Comparison of ENCODE assay signal across 8 cellular contexts in the genomic region with DNA sequence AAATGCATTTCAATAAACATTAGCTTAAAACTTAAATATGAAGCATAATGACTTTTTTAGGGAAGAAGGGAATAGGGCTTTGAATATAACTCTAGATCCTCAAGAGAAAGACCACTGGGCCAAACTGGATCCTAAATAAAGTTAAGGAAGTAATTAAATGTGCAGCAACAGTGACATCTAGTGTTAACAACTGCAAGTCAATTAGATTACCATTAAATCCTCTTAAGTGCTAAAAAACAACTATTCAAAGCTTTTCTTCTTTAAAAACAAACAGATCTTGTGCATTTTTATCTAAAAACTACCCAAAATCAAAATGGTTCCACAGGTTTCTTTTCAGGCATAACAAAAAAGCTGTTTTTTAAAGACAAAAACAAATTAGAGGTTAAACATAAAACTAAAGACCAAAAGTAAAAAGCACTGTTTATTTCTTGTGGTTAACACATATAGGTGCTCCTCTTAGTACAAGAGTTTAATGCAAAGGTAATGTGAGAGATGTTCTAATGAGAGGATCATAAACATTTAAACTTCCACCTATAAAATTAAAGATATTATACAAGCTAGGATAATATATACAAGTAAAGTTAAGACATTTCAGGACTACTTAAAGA.
DNase-seq lines count a peak whose midpoint lies in the region; ATAC-seq and TF ChIP-seq lines count a peak whose summit lies in the region.

No MANE protein-coding gene starts in this region.

- H3K36me3 Mint-ChIP-seq in MCF 10A (ENCODE audit: insufficient read depth, unreplicated experiment) (peaks cover 26% of the 10 kb centered on the region), T-cell (peaks cover 24% of the 10 kb centered on the region)

- no peaks in the 10 kb centered on the region for H3K9me3 ChIP-seq in tibial artery

- intact Hi-C loops in MCF 10A (cut with micrococcal nuclease) = loop anchor here (1.0 to 10.0 kb wide), 7 partner anchors 28 to 656 kb away; no protein-coding TSS in a partner anchor
- intact Hi-C loops in tibial artery (cut with DNase I; ENCODE audit: low total_unique reads) = loop anchor here (2.0 kb wide), 1 partner anchor 538 kb away; no protein-coding TSS in a partner anchor

- CTCF ChIA-PET in MCF 10A (lab: Yijun Ruan, JAX) = interaction anchor here (0.5 to 4.2 kb wide), 55 partner anchors 9 to 811 kb away, joined by 3 to 56 read pairs (median 4); a partner anchor contains a TSS
- CTCF ChIA-PET in T-cell (lab: Charles Lee) = interaction anchor here (0.6 to 3.1 kb wide), 47 partner anchors 8 to 701 kb away, joined by 3 to 51 read pairs (median 4); a partner anchor contains a TSS

- H3K9me3 Mint-ChIP-seq in MCF 10A (ENCODE audit: unreplicated experiment) (no peaks in the 10 kb centered on the region), T-cell (no peaks in the 10 kb centered on the region)

- BruUV-seq in MCF 10A (replicated peaks; lab: Mats Ljungman, UMichigan) = no TSS peak

- H3K4me3 Mint-ChIP-seq in MCF 10A (ENCODE audit: unreplicated experiment) = no peak overlapping the region
- H3K4me3 Mint-ChIP-seq in T-cell = no peak overlapping the region

- H3K4me1 Mint-ChIP-seq in MCF 10A (ENCODE audit: insufficient read depth, unreplicated experiment) (peaks cover 37% of the 10 kb centered on the region), T-cell (peaks cover 0 to 18% (median 4%) of the 10 kb centered on the region in 3 donors)

- H3K27ac Mint-ChIP-seq in MCF 10A (ENCODE audit: low read depth, unreplicated experiment) (peak overlapping the region; percentile 96), T-cell (peak overlapping the region in 1 of 2 donors; percentile 39)

- DNase-seq in CD1c-positive myeloid dendritic cell (ENCODE audit: extremely low spot score) = peak; percentile 83
- DNase-seq in HT1080 (ENCODE audit: low read depth) = peak; percentile 20
- DNase-seq in NCI-H82 treated with DMSO at 0.1 percent for 48 hours (lab: John Stamatoyannopoulos, UW; ENCODE audit: unreplicated experiment) = peak; percentile 71
- DNase-seq in MCF 10A (ENCODE audit: unreplicated experiment) = peak; percentile 74
- DNase-seq in kidney epithelial cell (ENCODE audit: low read depth) = peak; percentile 53
- no peak for DNase-seq in tibial artery
- no peak for DNase-seq in T-cell
- no peak for DNase-seq in GM19240 (ENCODE audit: insufficient read length, low spot score)

- H3K27ac ChIP-seq in tibial artery = peak overlapping the region; percentile 65 to 80

- ATAC-seq in T-cell (replicated peaks in 1 of 4) = no peak

- H3K36me3 ChIP-seq in kidney epithelial cell (ENCODE audit: control insufficient read depth, insufficient read depth, low read length) (no peaks in the 10 kb centered on the region), tibial artery (no peaks in the 10 kb centered on the region)

- POLR2A ChIA-PET in MCF 10A (lab: Yijun Ruan, JAX) (interaction anchor here (0.6 to 4.2 kb wide), 23 partner anchors 10 to 655 kb away, joined by 3 to 89 read pairs (median 6); a partner anchor contains a TSS), T-cell (lab: Charles Lee) (interaction anchor here in 1 of 2 donors (0.7 to 1.2 kb wide), 3 partner anchors 258 to 537 kb away, joined by 3 to 14 read pairs (median 6); a partner anchor contains a TSS)

- H3K4me1 ChIP-seq in tibial artery = peaks cover 0 to 70% (median 30%) of the 10 kb centered on the region in 4 donors

- TF ChIP-seq CTCF in MCF 10A (IDR thresholded peaks at IDR 0.05; ENCODE audit: unreplicated experiment) = peak; percentile 59
- peak; percentile 33 for TF ChIP-seq CTCF in kidney epithelial cell (IDR thresholded peaks at IDR 0.05; ENCODE audit: insufficient read depth, low read length, poor library complexity, severe bottlenecking)
- TF ChIP-seq CTCF in tibial artery (IDR thresholded peaks at IDR 0.05) = peak; percentile 68 to 84

- H3K4me3 ChIP-seq in kidney epithelial cell (ENCODE audit: low read depth, low read length) (no peak overlapping the region), tibial artery (no peak overlapping the region)

- no peaks in the 10 kb centered on the region for H3K27me3 ChIP-seq in kidney epithelial cell (ENCODE audit: control insufficient read depth, insufficient read depth, low read length)
- H3K27me3 ChIP-seq in tibial artery = no peaks in the 10 kb centered on the region

- H3K27me3 Mint-ChIP-seq in MCF 10A (ENCODE audit: insufficient read depth, unreplicated experiment) (no peaks in the 10 kb centered on the region), T-cell (no peaks in the 10 kb centered on the region)

Comparison
In these comparisons a context has a peak if more than half of its experiments do, and no peak if none do; other contexts are left out.
1. DNase-seq: peak in CD1c-positive myeloid dendritic cell (single experiment), HT1080 (single experiment), NCI-H82 treated with DMSO at 0.1 percent for 48 hours (single experiment), MCF 10A (single experiment) and kidney epithelial cell (single experiment); none in tibial artery (0 of 2), T-cell (0 of 34) and GM19240 (single experiment).
2. Peak in every context shown above with its lines, with median percentiles within 50 percentile points of each other: CTCF ChIP-seq.